In the genomic region with DNA sequence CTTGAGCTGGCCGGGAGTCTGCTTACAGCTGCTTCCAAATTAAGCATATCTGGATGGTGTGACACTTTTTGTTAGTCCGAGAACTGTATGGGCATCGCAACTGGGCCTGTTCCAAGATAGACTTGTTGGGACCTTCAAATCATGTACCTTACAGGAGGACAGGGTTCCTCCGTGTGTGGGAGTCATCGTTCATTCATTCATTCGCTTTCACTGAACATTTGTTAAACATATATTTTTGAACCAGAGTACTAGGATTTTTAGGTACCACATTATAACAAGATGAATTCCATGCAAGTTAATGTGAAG, we compare ENCODE assay signal across 8 cellular contexts. TPM values are rescaled to one million over a fixed set of nuclear protein-coding genes. Genes with fewer than 3 reads are reported as not detected.
DNase-seq lines count a peak whose midpoint lies in the region; ATAC-seq and TF ChIP-seq lines count a peak whose summit lies in the region.

No MANE protein-coding gene starts in this region.

- H2BK120ac ChIP-seq in H9 (ENCODE audit: low read depth, low read length, poor library complexity, severe bottlenecking): no peak overlapping the region

- H3K36me3 ChIP-seq in PC-3 (ENCODE audit: low read depth, low read length) (no peaks in the 10 kb centered on the region), fibroblast of lung (ENCODE audit: control insufficient read depth, insufficient read depth, low read length) (no peaks in the 10 kb centered on the region), skeletal muscle tissue (ENCODE audit: control insufficient read depth in 3 of 3, insufficient read depth in 3 of 3, low read length in 3 of 3) (peaks cover 0 to 2% (median 0%) of the 10 kb centered on the region in 3 donors)

- H4K20me1 ChIP-seq in H9 (ENCODE audit: control insufficient read depth, insufficient read depth, insufficient read length) (no peaks in the 10 kb centered on the region), PC-3 (ENCODE audit: low read length) (no peaks in the 10 kb centered on the region), fibroblast of lung (ENCODE audit: control insufficient read depth, extremely low read depth, insufficient read depth, low read length) (no peaks in the 10 kb centered on the region)

- H2BK20ac ChIP-seq in H9 (ENCODE audit: low read depth, low read length, poor library complexity, severe bottlenecking): no peak overlapping the region

- H2BK12ac ChIP-seq in H9 (ENCODE audit: insufficient read length, low read depth, low read length): no peak overlapping the region

- H2BK15ac ChIP-seq in H9 (ENCODE audit: low read depth, low read length): no peak overlapping the region

- no peak overlapping the region for H3K23ac ChIP-seq in H9 (ENCODE audit: insufficient read length, low read depth, low read length)

- H3K4me3 Mint-ChIP-seq in H9: peak overlapping the region; percentile 89 to 93

- H4K5ac ChIP-seq in H9 (ENCODE audit: insufficient read length, low read depth, low read length): no peak overlapping the region

- H3K4me3 ChIP-seq in GM08714 (ENCODE audit: low read length): peak overlapping the region; percentile 93
- peak overlapping the region; percentile 93 for H3K4me3 ChIP-seq in PC-3 (ENCODE audit: low read length)
- peak overlapping the region; percentile 86 to 99 (median 96) for H3K4me3 ChIP-seq in fibroblast of lung (replicated peaks in 1 of 4; ENCODE audit: control extremely low read depth in 1 of 4, insufficient read depth in 1 of 4, low read depth in 3 of 4, low read length in 4 of 4)
- peak overlapping the region; percentile 95 to 97 (median 95) for H3K4me3 ChIP-seq in skeletal muscle tissue (ENCODE audit: low read length in 3 of 3)

- H3K9me3 Mint-ChIP-seq in H9: no peaks in the 10 kb centered on the region

- H2AK5ac ChIP-seq in H9 (ENCODE audit: insufficient read length, low read length): no peak overlapping the region

- intact Hi-C loops in PC-3 (cut with micrococcal nuclease): no loop called here

- no peak overlapping the region for H3K4ac ChIP-seq in H9 (ENCODE audit: low read depth, low read length)

- H2AFZ ChIP-seq in H9 (ENCODE audit: low read length) (no peak overlapping the region), PC-3 (ENCODE audit: low read length) (peak overlapping the region; percentile 90), fibroblast of lung (ENCODE audit: low read length) (peak overlapping the region; percentile 94)

- peaks cover 2% of the 10 kb centered on the region; the same call in 1 of the 2 replicates for H3K79me2 ChIP-seq in H9 (ENCODE audit: insufficient read depth, low read length)
- peaks cover 45% of the 10 kb centered on the region for H3K79me2 ChIP-seq in PC-3 (ENCODE audit: low read length)
- peaks cover 29% of the 10 kb centered on the region for H3K79me2 ChIP-seq in fibroblast of lung (ENCODE audit: control insufficient read depth, insufficient read depth, low read length)

- no peak overlapping the region for H3K56ac ChIP-seq in H9 (ENCODE audit: insufficient read length, low read depth, low read length)

- no peaks in the 10 kb centered on the region for H3K4me1 ChIP-seq in H9 (ENCODE audit: insufficient read depth, low read length)
- peaks cover 39% of the 10 kb centered on the region; the same call in 1 of the 2 replicates for H3K4me1 ChIP-seq in PC-3 (ENCODE audit: insufficient read depth, low read length)
- H3K4me1 ChIP-seq in fibroblast of lung (ENCODE audit: control insufficient read depth, extremely low read depth, insufficient read depth, low read length): peaks cover 3% of the 10 kb centered on the region
- H3K4me1 ChIP-seq in skeletal muscle tissue (ENCODE audit: control insufficient read depth in 3 of 3, insufficient read depth in 3 of 3, low read length in 3 of 3): peaks cover 20 to 38% (median 22%) of the 10 kb centered on the region in 3 donors

- H3K4me1 Mint-ChIP-seq in H9: peaks cover 31 to 35% of the 10 kb centered on the region in 2 experiments

- H3K9me2 ChIP-seq in PC-3 (replicated peaks; ENCODE audit: low read length): no peaks in the 10 kb centered on the region

- BruUV-seq in PC-3 (replicated peaks; lab: Mats Ljungman, UMichigan): TSS peak; percentile 56

- H4K91ac ChIP-seq in H9 (ENCODE audit: insufficient read length, low read depth, low read length): no peak overlapping the region

- WGBS in H9 (ENCODE audit: extremely low coverage, insufficient read length, low lambda C conversion rate): no CpG with 5 or more reads among the region's 6 CpGs

- H3K27ac Mint-ChIP-seq in H9: peak overlapping the region; percentile 7 to 50 (median 39); a peak in 5 of 7 replicates

- POLR2A ChIA-PET in PC-3 (lab: Charles Lee; ENCODE audit: unreplicated experiment): no interaction called here

- no peak overlapping the region for H3K18ac ChIP-seq in H9 (ENCODE audit: insufficient read length, low read depth, low read length)

- H3K14ac ChIP-seq in H9 (ENCODE audit: insufficient read depth, low read length): no peak overlapping the region

- CTCF ChIA-PET in PC-3 (lab: Charles Lee): interaction anchor here (0.7 kb wide), 2 partner anchors 28 to 1983 kb away, joined by 14 to 18 read pairs; partner anchors contain the start of gene DNM1L

- H3K27ac ChIP-seq in H9 (ENCODE audit: insufficient read length, low read depth, low read length) (no peak overlapping the region), PC-3 (ENCODE audit: low read length) (no peak overlapping the region), fibroblast of lung (ENCODE audit: insufficient read depth, low read length) (peak overlapping the region; percentile 78), skeletal muscle tissue (ENCODE audit: low read depth, low read length) (peak overlapping the region; percentile 20)

- H3K9me3 ChIP-seq in H9 (ENCODE audit: control insufficient read depth, low read depth, low read length): no peaks in the 10 kb centered on the region
- no peaks in the 10 kb centered on the region for H3K9me3 ChIP-seq in PC-3 (ENCODE audit: low read length)
- no peaks in the 10 kb centered on the region for H3K9me3 ChIP-seq in fibroblast of lung (ENCODE audit: control insufficient read depth, insufficient read depth, low read depth, low read length)
- no peaks in the 10 kb centered on the region for H3K9me3 ChIP-seq in skeletal muscle tissue (ENCODE audit: control insufficient read depth in 3 of 3, low read length in 3 of 3)

- H3K27me3 ChIP-seq in H9 (ENCODE audit: insufficient read depth, low read length) (no peaks in the 10 kb centered on the region), PC-3 (ENCODE audit: low read length) (no peaks in the 10 kb centered on the region), fibroblast of lung (ENCODE audit: control insufficient read depth, insufficient read depth, low read length) (no peaks in the 10 kb centered on the region), skeletal muscle tissue (ENCODE audit: control insufficient read depth in 3 of 3, insufficient read depth in 3 of 3, low read length in 3 of 3) (no peaks in the 10 kb centered on the region)

- ATAC-seq in PC-3: no peak

- H3K23me2 ChIP-seq in H9 (ENCODE audit: insufficient read length, low read depth, low read length, poor library complexity, severe bottlenecking): peaks cover 10% of the 10 kb centered on the region

- H4K8ac ChIP-seq in H9 (replicated peaks; ENCODE audit: insufficient read length, low read depth, low read length): no peak overlapping the region

- H3K9ac ChIP-seq in H9 (ENCODE audit: extremely low read depth, insufficient read length, low read length) (peak overlapping the region; percentile 66), PC-3 (ENCODE audit: low read length) (peak overlapping the region; percentile 25; the same call in 1 of the 2 replicates), fibroblast of lung (ENCODE audit: insufficient read depth, low read length) (peak overlapping the region; percentile 76), skeletal muscle tissue (ENCODE audit: low read depth in 1 of 3, low read length in 3 of 3) (peak overlapping the region; percentile 78 to 98 (median 96))

- no peaks in the 10 kb centered on the region for H3K27me3 Mint-ChIP-seq in H9 (ENCODE audit: low read depth)

- no peak for TF ChIP-seq CTCF in H9 (conservative IDR thresholded peaks at IDR 0.05)
- no peak for TF ChIP-seq CTCF in PC-3 (conservative IDR thresholded peaks at IDR 0.05; ENCODE audit: low read depth, low read length)
- TF ChIP-seq CTCF in fibroblast of lung (conservative IDR thresholded peaks at IDR 0.05 in 1 of 2, IDR thresholded peaks at IDR 0.05 in 1 of 2; ENCODE audit: low read depth in 1 of 2, low read length in 2 of 2): no peak

- H3T11ph ChIP-seq in H9 (ENCODE audit: low read length): no peak overlapping the region

- no peak for DNase-seq in H9
- no peak for DNase-seq in PC-3
- DNase-seq in fibroblast of lung (ENCODE audit: low read depth in 2 of 2): no peak
- DNase-seq in AG08395 (ENCODE audit: low spot score): no peak
- no peak for DNase-seq in GM19238 (ENCODE audit: insufficient read length, low spot score)
- no peak for DNase-seq in NCI-H82 (lab: John Stamatoyannopoulos, UW)

- H3F3A ChIP-seq in PC-3 (ENCODE audit: low read length, unreplicated experiment): no peaks in the 10 kb centered on the region

- H2BK5ac ChIP-seq in H9 (ENCODE audit: insufficient read length, low read length): no peak overlapping the region

- no peaks in the 10 kb centered on the region for H3K36me3 Mint-ChIP-seq in H9 (ENCODE audit: insufficient read depth in 1 of 3, low read depth in 3 of 3)

- peak overlapping the region; percentile 77 for H3K4me2 ChIP-seq in H9 (ENCODE audit: insufficient read depth, insufficient read length, low read length)
- peak overlapping the region; percentile 88 for H3K4me2 ChIP-seq in PC-3 (ENCODE audit: low read length)
- peak overlapping the region; percentile 80 for H3K4me2 ChIP-seq in fibroblast of lung (ENCODE audit: extremely low read depth, insufficient read depth, low read length)

- H3K79me1 ChIP-seq in H9 (ENCODE audit: insufficient read depth, low read depth, low read length, poor library complexity, severe bottlenecking): no peaks in the 10 kb centered on the region

RNA-seq across cellular contexts. Expression of gene IPO8, which starts 0.4 kb away (rescaled TPM):
- 47.2 and 48.0 TPM in 2 replicates for total RNA-seq in H9 (2021)
- 13.3 and 19.6 TPM in 2 replicates for total RNA-seq in PC-3 (2014; rRNA removed)
- 38.0 and 41.5 TPM in 2 replicates for total RNA-seq in fibroblast of lung
- polyA plus RNA-seq in fibroblast of lung: 12.4 and 15.0 TPM in 2 replicates
- 23.0 and 30.1 TPM in 2 replicates for polyA plus RNA-seq in fibroblast of lung (2012)
- 10.7 and 51.1 TPM in 2 replicates for polyA minus RNA-seq in fibroblast of lung (ENCODE audit: low replicate concordance)
- total RNA-seq in skeletal muscle tissue: 40.7 TPM

RNA-seq across cellular contexts. Expression of gene CAPRIN2, which starts 58.7 kb away (rescaled TPM):
- total RNA-seq in H9 (2021) (123 and 130 TPM in 2 replicates), PC-3 (2014; rRNA removed) (23.1 and 33.6 TPM in 2 replicates), fibroblast of lung (17.2 and 20.3 TPM in 2 replicates), skeletal muscle tissue (15.7 TPM)
- polyA plus RNA-seq in fibroblast of lung: 10.4 and 10.8 TPM in 2 replicates
- polyA plus RNA-seq in fibroblast of lung (2012): 6.9 and 8.2 TPM in 2 replicates
- 2.7 TPM in 1 of 2 replicates, not detected in the other for polyA minus RNA-seq in fibroblast of lung (ENCODE audit: low replicate concordance)

Comparison
In these comparisons a context has a peak if more than half of its experiments do, and no peak if none do; other contexts are left out.
1. H3K27ac ChIP-seq: peak in fibroblast of lung (single experiment) and skeletal muscle tissue (single experiment); none in H9 (single experiment) and PC-3 (single experiment).
2. H3K9ac ChIP-seq: peak in every context shown above with its lines; median percentile 96 in skeletal muscle tissue; 76 in fibroblast of lung; 66 in H9; 25 in PC-3.
3. Peak in every context shown above with its lines, with median percentiles within 50 percentile points of each other: H3K4me3 ChIP-seq and H3K4me2 ChIP-seq.